In genomic region chr11:66020212-66020611, GRCh38 we compare ENCODE assay signal across 15 cellular contexts. TPM values are rescaled to one million over a fixed set of nuclear protein-coding genes. Genes with fewer than 3 reads are reported as not detected.
"Had no signal": no experiment of that assay in that cellular context is flagged by ENCODE, and none has a peak within 500 bp of the region (broad histone marks: within the 10 kb centered on the region; RNA-seq: fewer than 3 reads in every experiment).

No MANE protein-coding gene starts in this region.

- FAIRE-seq: kidney had no signal

- H3K9ac ChIP-seq: neural progenitor cell had no signal

- H3K27me3 ChIP-seq: adrenal gland, body of pancreas had no signal

- H3K4me2 ChIP-seq: neural progenitor cell had no signal

- H3K4me3 ChIP-seq: adrenal gland, body of pancreas, left ventricle myocardium inferior, neural progenitor cell, skin epidermis had no signal

- H3K4me3 Mint-ChIP-seq: activated naive CD4-positive, alpha-beta T cell treated with anti-CD3 and anti-CD28 coated beads for 36 hours; neural progenitor cell; stimulated activated memory B cell treated with anti-CD40 and anti-IgM and Interleukin-4, amounts not matched to agents 10 μg/mL and 1 μg/mL and 100 μg/mL, for 72 hours; type B pancreatic cell had no signal

- H3K36me3 Mint-ChIP-seq: neural progenitor cell; stimulated activated memory B cell treated with anti-CD40 and anti-IgM and Interleukin-4, amounts not matched to agents 10 μg/mL and 1 μg/mL and 100 μg/mL, for 72 hours; type B pancreatic cell had no signal

- ATAC-seq: body of pancreas; stimulated activated memory B cell treated with anti-CD40 and anti-IgM and Interleukin-4, amounts not matched to agents 10 μg/mL and 1 μg/mL and 100 μg/mL, for 72 hours had no signal

- H3K4me1 ChIP-seq: neural progenitor cell had no signal

- H3K9me3 ChIP-seq: adrenal gland, body of pancreas, left ventricle myocardium inferior had no signal

- DNase-seq: activated naive CD4-positive, alpha-beta T cell treated with anti-CD3 and anti-CD28 coated beads for 36 hours; adrenal gland; body of pancreas; central memory CD4-positive, alpha-beta T cell; cortex of kidney; effector memory CD4-positive, alpha-beta T cell; kidney; left ventricle myocardium inferior; T-helper 9 cell had no signal

- H3K27ac Mint-ChIP-seq: activated naive CD4-positive, alpha-beta T cell treated with anti-CD3 and anti-CD28 coated beads for 36 hours; neural progenitor cell; stimulated activated memory B cell treated with anti-CD40 and anti-IgM and Interleukin-4, amounts not matched to agents 10 μg/mL and 1 μg/mL and 100 μg/mL, for 72 hours; type B pancreatic cell had no signal

- H3K27ac ChIP-seq: adrenal gland, body of pancreas, epithelial cell of prostate, left ventricle myocardium inferior, neural progenitor cell had no signal

- H2AFZ ChIP-seq: neural progenitor cell had no signal

- H3K36me3 ChIP-seq: adrenal gland, left ventricle myocardium inferior, neural progenitor cell had no signal

- H3K9me3 Mint-ChIP-seq: activated naive CD4-positive, alpha-beta T cell treated with anti-CD3 and anti-CD28 coated beads for 36 hours; neural progenitor cell; stimulated activated memory B cell treated with anti-CD40 and anti-IgM and Interleukin-4, amounts not matched to agents 10 μg/mL and 1 μg/mL and 100 μg/mL, for 72 hours; type B pancreatic cell had no signal

RNA-seq across cellular contexts. Expression of gene CATSPER1, which starts 6.1 kb away (rescaled TPM):
- total RNA-seq: activated naive CD4-positive, alpha-beta T cell treated with anti-CD3 and anti-CD28 coated beads for 36 hours; body of pancreas; left ventricle myocardium inferior had no signal

RNA-seq across cellular contexts. Expression of gene CST6, which starts 8.4 kb away (rescaled TPM):
- total RNA-seq: activated naive CD4-positive, alpha-beta T cell treated with anti-CD3 and anti-CD28 coated beads for 36 hours; body of pancreas; left ventricle myocardium inferior; mesenteric fat pad had no signal

RNA-seq across cellular contexts. Expression of gene GAL3ST3, which starts 28.7 kb away (rescaled TPM):
- total RNA-seq: mesenteric fat pad had no signal
- polyA plus RNA-seq: adrenal gland had no signal
